25 cellular contexts compared by ENCODE assay signal in the genomic region with DNA sequence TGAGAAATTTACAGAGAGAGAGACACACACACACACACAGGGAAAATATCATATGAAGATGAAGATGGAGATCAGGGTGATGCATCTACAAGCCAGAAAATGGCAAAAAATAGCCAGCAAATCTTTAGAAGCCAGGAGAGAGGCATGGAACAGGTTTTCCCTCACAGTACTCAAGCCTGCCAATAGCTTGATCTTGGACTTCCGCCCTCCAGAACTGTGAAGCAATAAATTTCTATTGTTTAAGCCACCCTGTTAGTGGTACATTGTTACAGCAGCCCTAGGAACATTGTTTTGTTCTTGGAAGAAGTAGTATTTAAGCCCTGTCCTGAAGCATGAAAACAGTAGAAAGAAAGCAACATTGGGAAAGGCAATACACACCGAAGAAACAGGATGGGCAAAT.
"Had no signal": no experiment of that assay in that cellular context is flagged by ENCODE, and none has a peak within 500 bp of the region (broad histone marks: within the 10 kb centered on the region; RNA-seq: fewer than 3 reads in every experiment).

No MANE protein-coding gene starts in this region.

- H3K27me3 ChIP-seq: neutrophil, pancreas, suprapubic skin, vagina had no signal

- ATAC-seq: effector memory CD8-positive, alpha-beta T cell; left ventricle myocardium superior; lower lobe of right lung; natural killer cell; pancreas; sciatic nerve; stimulated activated naive CD8-positive, alpha-beta T cell treated with anti-CD3 and anti-CD28 coated beads, Interleukin-15, amount 100 ng/mL, for 72 hours had no signal

- H3K27ac ChIP-seq: lower lobe of right lung, neutrophil, pancreas, suprapubic skin, vagina had no signal

- H3K36me3 ChIP-seq: lower lobe of right lung, neutrophil, pancreas, suprapubic skin, vagina had no signal

- H3K4me1 ChIP-seq: lower lobe of right lung, pancreas, suprapubic skin, vagina had no signal

- H3K9me3 ChIP-seq: lower lobe of right lung, neutrophil, pancreas, suprapubic skin, vagina had no signal

- H3K4me2 ChIP-seq: smooth muscle cell had no signal

- H3K4me3 ChIP-seq: lower lobe of right lung, pancreas, smooth muscle cell, suprapubic skin, vagina had no signal

- DNase-seq: cortex of kidney; effector memory CD8-positive, alpha-beta T cell; erythroblast; hypothalamus; immature natural killer cell; islet precursor cell; kidney glomerular epithelial cell; left ventricle myocardium superior; lower lobe of right lung; natural killer cell; pancreas; stimulated activated CD4-positive, alpha-beta T cell treated with anti-CD3 and anti-CD28 coated beads, Interleukin-12 subunit alpha, Interleukin-12 subunit beta, amount 100 ng/mL, for 4 hours; stimulated activated CD4-positive, alpha-beta T cell treated with anti-CD3 and anti-CD28 coated beads, Interleukin-1b, Interleukin-23, amount 100 ng/mL, for 48 hours; stimulated activated CD4-positive, alpha-beta T cell treated with anti-CD3 and anti-CD28 coated beads, Interleukin-4, amount 100 ng/mL, for 1 hour; stimulated activated CD8-positive, alpha-beta memory T cell treated with anti-CD3 and anti-CD28 coated beads, Interleukin-4, amount 100 ng/mL, for 48 hours; stimulated activated naive CD4-positive, alpha-beta T cell; stimulated activated naive CD8-positive, alpha-beta T cell treated with anti-CD3 and anti-CD28 coated beads, Interleukin-15, amount 100 ng/mL, for 72 hours; trophoblast cell had no signal

- FAIRE-seq: endometrium, frontal cortex, pancreas had no signal
